ENCODE assay signal across 1 cellular context in the genomic region with DNA sequence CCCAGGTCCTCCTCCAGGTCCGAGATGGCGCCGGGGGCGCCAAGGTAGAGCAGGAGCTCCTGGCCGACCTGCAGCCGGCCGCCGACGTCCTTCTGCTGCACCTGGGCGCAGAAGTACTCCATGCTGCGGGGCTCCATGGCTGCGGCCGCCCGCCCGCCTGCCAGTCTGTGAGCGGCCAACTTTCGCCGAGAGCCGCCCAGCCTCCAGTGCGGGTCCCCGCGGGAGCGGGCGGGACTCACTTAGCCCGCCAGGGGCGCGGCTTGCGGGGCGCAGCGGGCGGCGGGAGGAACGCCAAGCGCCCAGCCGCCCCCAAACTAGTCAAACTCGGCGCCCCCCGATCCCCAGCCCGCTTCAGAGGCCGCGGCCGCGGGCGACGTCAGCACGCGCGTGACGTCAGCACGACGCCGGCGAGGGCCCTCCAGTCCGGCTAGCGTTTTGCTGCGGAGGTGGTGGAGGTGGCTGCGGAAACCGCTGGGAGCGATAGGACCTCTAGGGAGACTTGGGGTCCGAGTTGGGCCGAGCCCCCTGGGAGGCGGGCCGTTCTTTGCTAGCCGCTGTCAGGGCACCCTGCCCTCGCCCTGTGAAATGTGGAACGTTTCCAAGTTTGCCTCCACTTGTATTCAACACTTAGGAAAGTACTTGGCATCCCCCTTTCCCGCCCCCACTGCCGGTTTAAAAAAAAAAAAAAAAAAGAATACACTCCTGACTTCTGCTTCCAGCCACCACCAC.
TF ChIP-seq lines count a peak whose summit lies in the region.

Gene CLASP2 (minus strand): TSS at position 389 of the 729 bp plus-strand sequence. CDS start 252 bp downstream, at position 137.

TF ChIP-seq in HepG2, 621 proteins besides CTCF, POLR2A, EP300 and RAD21 (continued from another document and continues in another):
- TF ChIP-seq LRRFIP1 (CRISPR knock-in tag; conservative IDR thresholded peaks at IDR 0.05) = no peak
- no peak for TF ChIP-seq SMAD9 (CRISPR knock-in tag; IDR thresholded peaks at IDR 0.05)
- TF ChIP-seq ZNF34 (CRISPR knock-in tag; IDR thresholded peaks at IDR 0.05; ENCODE audit: borderline replicate concordance) = 0 out of 2 replicates have a peak, but pooled peaks have one; percentile 79
- no peak for TF ChIP-seq MEIS2 (CRISPR knock-in tag; IDR thresholded peaks at IDR 0.05)
- no peak for TF ChIP-seq JDP2 (CRISPR knock-in tag; IDR thresholded peaks at IDR 0.05; ENCODE audit: borderline replicate concordance)
- TF ChIP-seq KMT2A (CRISPR knock-in tag; IDR thresholded peaks at IDR 0.05) = peak; percentile 74
- TF ChIP-seq MXI1 (IDR thresholded peaks at IDR 0.05; ENCODE audit: borderline replicate concordance, low read depth, low read length) = 0 out of 3 replicates have a peak, but pooled peaks have one; percentile 6
- TF ChIP-seq, protein P1, sequence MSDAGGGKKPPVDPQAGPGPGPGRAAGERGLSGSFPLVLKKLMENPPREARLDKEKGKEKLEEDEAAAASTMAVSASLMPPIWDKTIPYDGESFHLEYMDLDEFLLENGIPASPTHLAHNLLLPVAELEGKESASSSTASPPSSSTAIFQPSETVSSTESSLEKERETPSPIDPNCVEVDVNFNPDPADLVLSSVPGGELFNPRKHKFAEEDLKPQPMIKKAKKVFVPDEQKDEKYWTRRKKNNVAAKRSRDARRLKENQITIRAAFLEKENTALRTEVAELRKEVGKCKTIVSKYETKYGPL (CRISPR knock-in tag; IDR thresholded peaks at IDR 0.05) = no peak
- TF ChIP-seq ZNF180 (CRISPR knock-in tag; IDR thresholded peaks at IDR 0.05; ENCODE audit: borderline replicate concordance, low read depth) = no peak
- TF ChIP-seq NCOA1 (CRISPR knock-in tag; IDR thresholded peaks at IDR 0.05) = no peak
- peak; percentile 56; the same call in 1 of the 2 replicates for TF ChIP-seq ATF7-NPFF (CRISPR knock-in tag; IDR thresholded peaks at IDR 0.05; ENCODE audit: low read depth)
- TF ChIP-seq STAG1 (CRISPR knock-in tag; IDR thresholded peaks at IDR 0.05) = no peak
- no peak for TF ChIP-seq SOX5 (CRISPR knock-in tag; IDR thresholded peaks at IDR 0.05; ENCODE audit: borderline replicate concordance)
- peak; percentile 22; the same call in 1 of the 2 replicates for TF ChIP-seq ELF3 (CRISPR knock-in tag; IDR thresholded peaks at IDR 0.05)
- no peak for TF ChIP-seq PTBP1 (IDR thresholded peaks at IDR 0.05; ENCODE audit: low read depth, low read length, poor library complexity, severe bottlenecking)
- TF ChIP-seq, protein P2, sequence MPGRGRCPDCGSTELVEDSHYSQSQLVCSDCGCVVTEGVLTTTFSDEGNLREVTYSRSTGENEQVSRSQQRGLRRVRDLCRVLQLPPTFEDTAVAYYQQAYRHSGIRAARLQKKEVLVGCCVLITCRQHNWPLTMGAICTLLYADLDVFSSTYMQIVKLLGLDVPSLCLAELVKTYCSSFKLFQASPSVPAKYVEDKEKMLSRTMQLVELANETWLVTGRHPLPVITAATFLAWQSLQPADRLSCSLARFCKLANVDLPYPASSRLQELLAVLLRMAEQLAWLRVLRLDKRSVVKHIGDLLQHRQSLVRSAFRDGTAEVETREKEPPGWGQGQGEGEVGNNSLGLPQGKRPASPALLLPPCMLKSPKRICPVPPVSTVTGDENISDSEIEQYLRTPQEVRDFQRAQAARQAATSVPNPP (CRISPR knock-in tag; IDR thresholded peaks at IDR 0.05) = no peak
- 0 out of 2 replicates have a peak, but pooled peaks have one; percentile 41 for TF ChIP-seq ESRRA (CRISPR knock-in tag; IDR thresholded peaks at IDR 0.05; ENCODE audit: low read depth)
- peak; percentile 76 for TF ChIP-seq AGO2 (optimal IDR thresholded peaks at IDR 0.05; ENCODE audit: low read depth, low read length)
- TF ChIP-seq, protein P3, sequence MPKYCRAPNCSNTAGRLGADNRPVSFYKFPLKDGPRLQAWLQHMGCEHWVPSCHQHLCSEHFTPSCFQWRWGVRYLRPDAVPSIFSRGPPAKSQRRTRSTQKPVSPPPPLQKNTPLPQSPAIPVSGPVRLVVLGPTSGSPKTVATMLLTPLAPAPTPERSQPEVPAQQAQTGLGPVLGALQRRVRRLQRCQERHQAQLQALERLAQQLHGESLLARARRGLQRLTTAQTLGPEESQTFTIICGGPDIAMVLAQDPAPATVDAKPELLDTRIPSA (CRISPR knock-in tag; IDR thresholded peaks at IDR 0.05; ENCODE audit: borderline replicate concordance) = no peak
- no peak for TF ChIP-seq ZNF740 (CRISPR knock-in tag; IDR thresholded peaks at IDR 0.05)
- no peak for TF ChIP-seq U2AF1 (optimal IDR thresholded peaks at IDR 0.05; ENCODE audit: low read depth, low read length)
- TF ChIP-seq ZNF138 (CRISPR knock-in tag; IDR thresholded peaks at IDR 0.05; ENCODE audit: low read depth) = 0 out of 2 replicates have a peak, but pooled peaks have one; percentile 13
- TF ChIP-seq, protein P4, sequence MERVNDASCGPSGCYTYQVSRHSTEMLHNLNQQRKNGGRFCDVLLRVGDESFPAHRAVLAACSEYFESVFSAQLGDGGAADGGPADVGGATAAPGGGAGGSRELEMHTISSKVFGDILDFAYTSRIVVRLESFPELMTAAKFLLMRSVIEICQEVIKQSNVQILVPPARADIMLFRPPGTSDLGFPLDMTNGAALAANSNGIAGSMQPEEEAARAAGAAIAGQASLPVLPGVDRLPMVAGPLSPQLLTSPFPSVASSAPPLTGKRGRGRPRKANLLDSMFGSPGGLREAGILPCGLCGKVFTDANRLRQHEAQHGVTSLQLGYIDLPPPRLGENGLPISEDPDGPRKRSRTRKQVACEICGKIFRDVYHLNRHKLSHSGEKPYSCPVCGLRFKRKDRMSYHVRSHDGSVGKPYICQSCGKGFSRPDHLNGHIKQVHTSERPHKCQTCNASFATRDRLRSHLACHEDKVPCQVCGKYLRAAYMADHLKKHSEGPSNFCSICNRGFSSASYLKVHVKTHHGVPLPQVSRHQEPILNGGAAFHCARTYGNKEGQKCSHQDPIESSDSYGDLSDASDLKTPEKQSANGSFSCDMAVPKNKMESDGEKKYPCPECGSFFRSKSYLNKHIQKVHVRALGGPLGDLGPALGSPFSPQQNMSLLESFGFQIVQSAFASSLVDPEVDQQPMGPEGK (CRISPR knock-in tag; IDR thresholded peaks at IDR 0.05) = peak; percentile 64
- TF ChIP-seq, protein P5, sequence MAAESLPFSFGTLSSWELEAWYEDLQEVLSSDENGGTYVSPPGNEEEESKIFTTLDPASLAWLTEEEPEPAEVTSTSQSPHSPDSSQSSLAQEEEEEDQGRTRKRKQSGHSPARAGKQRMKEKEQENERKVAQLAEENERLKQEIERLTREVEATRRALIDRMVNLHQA (CRISPR knock-in tag; IDR thresholded peaks at IDR 0.05) = no peak
- no peak for TF ChIP-seq TAF15 (IDR thresholded peaks at IDR 0.05; ENCODE audit: low read depth, low read length, poor library complexity, severe bottlenecking)
- TF ChIP-seq, protein P6, sequence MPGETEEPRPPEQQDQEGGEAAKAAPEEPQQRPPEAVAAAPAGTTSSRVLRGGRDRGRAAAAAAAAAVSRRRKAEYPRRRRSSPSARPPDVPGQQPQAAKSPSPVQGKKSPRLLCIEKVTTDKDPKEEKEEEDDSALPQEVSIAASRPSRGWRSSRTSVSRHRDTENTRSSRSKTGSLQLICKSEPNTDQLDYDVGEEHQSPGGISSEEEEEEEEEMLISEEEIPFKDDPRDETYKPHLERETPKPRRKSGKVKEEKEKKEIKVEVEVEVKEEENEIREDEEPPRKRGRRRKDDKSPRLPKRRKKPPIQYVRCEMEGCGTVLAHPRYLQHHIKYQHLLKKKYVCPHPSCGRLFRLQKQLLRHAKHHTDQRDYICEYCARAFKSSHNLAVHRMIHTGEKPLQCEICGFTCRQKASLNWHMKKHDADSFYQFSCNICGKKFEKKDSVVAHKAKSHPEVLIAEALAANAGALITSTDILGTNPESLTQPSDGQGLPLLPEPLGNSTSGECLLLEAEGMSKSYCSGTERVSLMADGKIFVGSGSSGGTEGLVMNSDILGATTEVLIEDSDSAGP (CRISPR knock-in tag; IDR thresholded peaks at IDR 0.05; ENCODE audit: borderline replicate concordance) = peak; percentile 92; the same call in 1 of the 2 replicates
- TF ChIP-seq FOXA3 (CRISPR knock-in tag; IDR thresholded peaks at IDR 0.05) = 0 out of 2 replicates have a peak, but pooled peaks have one; percentile 26
- peak; percentile 61 for TF ChIP-seq NFYB (CRISPR knock-in tag; IDR thresholded peaks at IDR 0.05)
- no peak; the same call in 1 of the 2 replicates for TF ChIP-seq TFDP1 (CRISPR knock-in tag; IDR thresholded peaks at IDR 0.05; ENCODE audit: borderline replicate concordance)
- no peak for TF ChIP-seq TEAD2 (CRISPR knock-in tag; IDR thresholded peaks at IDR 0.05)
- TF ChIP-seq NAIF1 (CRISPR knock-in tag; IDR thresholded peaks at IDR 0.05; ENCODE audit: borderline replicate concordance) = no peak; the same call in 1 of the 2 replicates
- no peak for TF ChIP-seq MAF1 (CRISPR knock-in tag; IDR thresholded peaks at IDR 0.05; ENCODE audit: borderline replicate concordance)
- peak; percentile 55; the same call in 1 of the 2 replicates for TF ChIP-seq ZNF20 (CRISPR knock-in tag; IDR thresholded peaks at IDR 0.05)
- TF ChIP-seq MXD4 (CRISPR knock-in tag; IDR thresholded peaks at IDR 0.05) = peak; percentile 88
- TF ChIP-seq GABPA (IDR thresholded peaks at IDR 0.05; ENCODE audit: low read depth, low read length) = no peak
- TF ChIP-seq GABPA (CRISPR knock-in tag; IDR thresholded peaks at IDR 0.05; ENCODE audit: low read depth) = no peak
- TF ChIP-seq ZNF562 (CRISPR knock-in tag; IDR thresholded peaks at IDR 0.05; ENCODE audit: borderline replicate concordance) = no peak
- TF ChIP-seq ZNF275 (CRISPR knock-in tag; IDR thresholded peaks at IDR 0.05; ENCODE audit: borderline replicate concordance) = no peak
- TF ChIP-seq ZNF530 (CRISPR knock-in tag; IDR thresholded peaks at IDR 0.05; ENCODE audit: low read depth) = no peak
- no peak; the same call in 1 of the 2 replicates for TF ChIP-seq ETV5 (CRISPR knock-in tag; IDR thresholded peaks at IDR 0.05; ENCODE audit: borderline replicate concordance)
- no peak for TF ChIP-seq SP140L (CRISPR knock-in tag; IDR thresholded peaks at IDR 0.05; ENCODE audit: borderline replicate concordance)
- TF ChIP-seq, protein P7, sequence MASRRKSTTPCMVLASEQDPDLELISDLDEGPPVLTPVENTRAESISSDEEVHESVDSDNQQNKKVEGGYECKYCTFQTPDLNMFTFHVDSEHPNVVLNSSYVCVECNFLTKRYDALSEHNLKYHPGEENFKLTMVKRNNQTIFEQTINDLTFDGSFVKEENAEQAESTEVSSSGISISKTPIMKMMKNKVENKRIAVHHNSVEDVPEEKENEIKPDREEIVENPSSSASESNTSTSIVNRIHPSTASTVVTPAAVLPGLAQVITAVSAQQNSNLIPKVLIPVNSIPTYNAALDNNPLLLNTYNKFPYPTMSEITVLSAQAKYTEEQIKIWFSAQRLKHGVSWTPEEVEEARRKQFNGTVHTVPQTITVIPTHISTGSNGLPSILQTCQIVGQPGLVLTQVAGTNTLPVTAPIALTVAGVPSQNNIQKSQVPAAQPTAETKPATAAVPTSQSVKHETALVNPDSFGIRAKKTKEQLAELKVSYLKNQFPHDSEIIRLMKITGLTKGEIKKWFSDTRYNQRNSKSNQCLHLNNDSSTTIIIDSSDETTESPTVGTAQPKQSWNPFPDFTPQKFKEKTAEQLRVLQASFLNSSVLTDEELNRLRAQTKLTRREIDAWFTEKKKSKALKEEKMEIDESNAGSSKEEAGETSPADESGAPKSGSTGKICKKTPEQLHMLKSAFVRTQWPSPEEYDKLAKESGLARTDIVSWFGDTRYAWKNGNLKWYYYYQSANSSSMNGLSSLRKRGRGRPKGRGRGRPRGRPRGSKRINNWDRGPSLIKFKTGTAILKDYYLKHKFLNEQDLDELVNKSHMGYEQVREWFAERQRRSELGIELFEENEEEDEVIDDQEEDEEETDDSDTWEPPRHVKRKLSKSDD (CRISPR knock-in tag; IDR thresholded peaks at IDR 0.05; ENCODE audit: low read depth) = peak; percentile 90; the same call in 1 of the 2 replicates
- TF ChIP-seq ZEB1 (IDR thresholded peaks at IDR 0.05; ENCODE audit: insufficient replicate concordance, low read depth) = no peak
- peak; percentile 57; the same call in 1 of the 2 replicates for TF ChIP-seq YEATS4 (CRISPR knock-in tag; IDR thresholded peaks at IDR 0.05; ENCODE audit: borderline replicate concordance)
- TF ChIP-seq KLF13 (CRISPR knock-in tag; IDR thresholded peaks at IDR 0.05) = no peak
- TF ChIP-seq ZNF317 (CRISPR knock-in tag; IDR thresholded peaks at IDR 0.05) = no peak
- TF ChIP-seq KMT2B (CRISPR knock-in tag; IDR thresholded peaks at IDR 0.05) = peak; percentile 86
- 0 out of 2 replicates have a peak, but pooled peaks have one; percentile 55 for TF ChIP-seq SNAI1 (CRISPR knock-in tag; IDR thresholded peaks at IDR 0.05; ENCODE audit: borderline replicate concordance)
- TF ChIP-seq ZNF335 (CRISPR knock-in tag; IDR thresholded peaks at IDR 0.05) = peak; percentile 82; the same call in 1 of the 2 replicates
